ENCODE assay signal across 16 cellular contexts in genomic region chr3:100057716-100058575, GRCh38. TPM values are rescaled to one million over a fixed set of nuclear protein-coding genes. Genes with fewer than 3 reads are reported as not detected.
DNase-seq lines count a peak whose midpoint lies in the region; ATAC-seq, FAIRE-seq and TF ChIP-seq lines count a peak whose summit lies in the region.
"Had no signal": no experiment of that assay in that cellular context is flagged by ENCODE, and none has a peak within 500 bp of the region (broad histone marks: within the 10 kb centered on the region; RNA-seq: fewer than 3 reads in every experiment).

No MANE protein-coding gene starts in this region.

- H3K23ac ChIP-seq in IMR-90 (ENCODE audit: low read depth, low read length): no peak overlapping the region

- dilution Hi-C loops in IMR-90 (cut with HindIII; ENCODE audit: low sequenced_read_pairs, unreplicated experiment): no loop called here

- H3K9me3 ChIP-seq in IMR-90 (ENCODE audit: control insufficient read depth, insufficient read depth, low read length): no peaks in the 10 kb centered on the region
- no peaks in the 10 kb centered on the region for H3K9me3 ChIP-seq in SK-N-SH
- no peaks in the 10 kb centered on the region for H3K9me3 ChIP-seq in pancreas
- H3K9me3 ChIP-seq: adrenal gland had no signal

- intact Hi-C loops in IMR-90 (cut with micrococcal nuclease): no loop called here
- intact Hi-C loops in pancreas (cut with DNase I): no loop called here

- no peak overlapping the region for H3K27ac ChIP-seq in IMR-90 (ENCODE audit: insufficient read depth, low read length)
- H3K27ac ChIP-seq in SK-N-SH (ENCODE audit: low read depth in 2 of 2, low read length in 1 of 2): no peak overlapping the region
- no peak overlapping the region for H3K27ac ChIP-seq in pancreas
- H3K27ac ChIP-seq: adrenal gland had no signal

- in situ Hi-C loops in IMR-90 (cut with MboI; ENCODE audit: low sequenced_read_pairs): loop anchor here (25.0 kb wide), 2 partner anchors 96 to 196 kb away; no protein-coding TSS in a partner anchor

- H3K27me3 ChIP-seq in IMR-90 (ENCODE audit: control insufficient read depth, insufficient read depth, low read length): no peaks in the 10 kb centered on the region
- H3K27me3 ChIP-seq in SK-N-SH (ENCODE audit: insufficient read depth): no peaks in the 10 kb centered on the region
- H3K27me3 ChIP-seq in pancreas: no peaks in the 10 kb centered on the region
- H3K27me3 ChIP-seq: adrenal gland had no signal

- ATAC-seq in IMR-90 (ENCODE audit: low read depth): peak; percentile 55
- peak in 3 of 4 donors; percentile 31 to 63 (median 56) for ATAC-seq in pancreas
- ATAC-seq in GM19351 (IDR thresholded peaks at IDR 0.05; ENCODE audit: unreplicated experiment): no peak
- ATAC-seq: activated T-helper 17 cell treated with anti-CD3 and anti-CD28 coated beads, Interleukin-2, amount 50 U/mL, for 72 hours had no signal

- no peaks in the 10 kb centered on the region for H3K9me2 ChIP-seq in SK-N-SH

- H2BK120ac ChIP-seq in IMR-90 (ENCODE audit: low read depth, low read length): peak overlapping the region; percentile 9; the same call in 1 of the 2 replicates

- H3K9me1 ChIP-seq in IMR-90 (ENCODE audit: insufficient read depth, low read length): no peaks in the 10 kb centered on the region; the same call in 1 of the 2 replicates

- H4K20me1 ChIP-seq in IMR-90 (ENCODE audit: insufficient read depth, low read length) (no peaks in the 10 kb centered on the region), SK-N-SH (ENCODE audit: insufficient read depth) (no peaks in the 10 kb centered on the region)

- H3K18ac ChIP-seq in IMR-90 (ENCODE audit: low read depth, low read length): peak overlapping the region; percentile 83; the same call in 1 of the 2 replicates

- POLR2A ChIA-PET in IMR-90 (lab: Charles Lee; ENCODE audit: unreplicated experiment): interaction anchor here (0.6 kb wide), 2 partner anchors 181 to 196 kb away, joined by 3 to 4 read pairs; no protein-coding TSS in a partner anchor
- POLR2A ChIA-PET in SK-N-SH (lab: Yijun Ruan, JAX): no interaction called here

- H3K4me2 ChIP-seq in IMR-90 (ENCODE audit: low read depth, low read length): no peak overlapping the region
- H3K4me2 ChIP-seq in SK-N-SH: no peak overlapping the region

- TF ChIP-seq RAD21 in IMR-90 (IDR thresholded peaks at IDR 0.05; ENCODE audit: low read length): no peak
- TF ChIP-seq RAD21 in SK-N-SH (IDR thresholded peaks at IDR 0.05; ENCODE audit: low read length): no peak

- no peak for TF ChIP-seq EP300 in SK-N-SH (IDR thresholded peaks at IDR 0.05; ENCODE audit: borderline replicate concordance in 1 of 2, low read depth in 1 of 2, low read length in 1 of 2)

- H3K56ac ChIP-seq in IMR-90 (ENCODE audit: extremely low read depth, insufficient read depth, low read length): no peak overlapping the region

- TF ChIP-seq POLR2A in IMR-90 (IDR thresholded peaks at IDR 0.05; ENCODE audit: low read depth, low read length) (no peak), GM12892 (IDR thresholded peaks at IDR 0.05; ENCODE audit: low read depth, low read length) (no peak)

- peak overlapping the region; percentile 15; the same call in 1 of the 2 replicates for H4K5ac ChIP-seq in IMR-90 (ENCODE audit: low read depth, low read length)

- H4K8ac ChIP-seq in IMR-90 (ENCODE audit: low read depth in 2 of 2, low read length in 2 of 2): peak overlapping the region in 1 of 2 experiments; percentile 14; a peak in 1 of 4 replicates

- H3K79me2 ChIP-seq in SK-N-SH (ENCODE audit: insufficient read depth): no peaks in the 10 kb centered on the region

- H2AK9ac ChIP-seq in IMR-90 (replicated peaks; ENCODE audit: low read depth, low read length, poor library complexity): no peak overlapping the region

- no peak for FAIRE-seq in pancreas (lab: Jason Lieb, UNC)
- no peak for FAIRE-seq in GM12892 (lab: Jason Lieb, UNC)

- 100% methylated on average over 1 of the region's 8 CpGs; no CpG with 5 or more reads in 1 of the 2 experiments for WGBS in IMR-90 (ENCODE audit: extremely low coverage in 2 of 2, insufficient read length in 1 of 2), 2 experiments
- 91% methylated on average over 8 of the region's 8 CpGs for WGBS in SK-N-SH (ENCODE audit: low lambda C conversion rate)
- 86 to 91% methylated on average over 8 of the region's 8 CpGs for WGBS in pancreas, 2 donors

- BruUV-seq in IMR-90 (replicated peaks; lab: Mats Ljungman, UMichigan): no TSS peak

- CTCF ChIA-PET in IMR-90 (lab: Yijun Ruan, JAX): interaction anchor here (0.8 to 2.2 kb wide), 3 partner anchors 9 to 393 kb away, joined by 3 to 5 read pairs (median 3); no protein-coding TSS in a partner anchor
- CTCF ChIA-PET in SK-N-SH (lab: Yijun Ruan, JAX): interaction anchor here (0.8 to 5.4 kb wide), 5 partner anchors 11 to 226 kb away, joined by 3 to 33 read pairs (median 4); no protein-coding TSS in a partner anchor

- no peak overlapping the region for H2BK5ac ChIP-seq in IMR-90 (ENCODE audit: low read depth, low read length, poor library complexity, severe bottlenecking)

- H2AFZ ChIP-seq in IMR-90 (replicated peaks; ENCODE audit: low read length, poor library complexity): no peak overlapping the region
- no peak overlapping the region for H2AFZ ChIP-seq in SK-N-SH (ENCODE audit: low read depth)

- no peak overlapping the region for H4K91ac ChIP-seq in IMR-90 (ENCODE audit: insufficient read depth, low read depth, low read length)

- H3K36me3 ChIP-seq in IMR-90 (ENCODE audit: control insufficient read depth, insufficient read depth, low read length) (no peaks in the 10 kb centered on the region), SK-N-SH (replicated peaks in 1 of 2; ENCODE audit: control insufficient read depth in 1 of 2, insufficient read depth in 2 of 2, low read length in 1 of 2) (no peaks in the 10 kb centered on the region), pancreas (no peaks in the 10 kb centered on the region)
- H3K36me3 ChIP-seq: adrenal gland had no signal

- peak overlapping the region; percentile 26; the same call in 2 of the 3 replicates for H2BK15ac ChIP-seq in IMR-90 (ENCODE audit: low read depth, low read length)

- H3F3A ChIP-seq in SK-N-SH (replicated peaks; ENCODE audit: insufficient read depth): no peaks in the 10 kb centered on the region

- peak overlapping the region; percentile 10; the same call in 1 of the 2 replicates for H3K14ac ChIP-seq in IMR-90 (replicated peaks; ENCODE audit: low read depth, low read length)

- H3K4me1 ChIP-seq in IMR-90 (ENCODE audit: control insufficient read depth, insufficient read depth, low read length): peaks cover 7% of the 10 kb centered on the region
- H3K4me1 ChIP-seq in SK-N-SH (ENCODE audit: control insufficient read depth in 1 of 2, insufficient read depth in 2 of 2, low read depth in 1 of 2, low read length in 1 of 2): peaks cover 0 to 3% of the 10 kb centered on the region in 2 experiments; a peak in 1 of 4 replicates
- no peaks in the 10 kb centered on the region for H3K4me1 ChIP-seq in pancreas

- peak overlapping the region; percentile 36; the same call in 1 of the 2 replicates for H2BK20ac ChIP-seq in IMR-90 (ENCODE audit: low read depth, low read length)

- TF ChIP-seq CTCF in IMR-90 (conservative IDR thresholded peaks at IDR 0.05; ENCODE audit: low read depth, low read length) (no peak), SK-N-SH (IDR thresholded peaks at IDR 0.05) (0 out of 2 replicates have a peak, but pooled peaks have one; percentile 8), fibroblast of the aortic adventitia (IDR thresholded peaks at IDR 0.05; ENCODE audit: insufficient read depth, low read length) (peak; percentile 19), pancreas (IDR thresholded peaks at IDR 0.05) (no peak)

- H3K79me1 ChIP-seq in IMR-90 (ENCODE audit: low read depth in 1 of 2, low read length in 2 of 2): peaks cover 0 to 6% of the 10 kb centered on the region in 2 experiments; a peak in 1 of 4 replicates

- DNase-seq in IMR-90 (no peak), SK-N-SH (no peak), fibroblast of the aortic adventitia (ENCODE audit: low read depth) (peak; percentile 44), pancreas (no peak), NCI-H1092 (lab: John Stamatoyannopoulos, UW) (no peak), GM12892 (ENCODE audit: insufficient read length) (no peak)
- DNase-seq in activated CD4-positive, alpha-beta T cell treated with anti-CD3 and anti-CD28 coated beads for 1 hour: no peak
- DNase-seq: activated CD8-positive, alpha-beta memory T cell treated with anti-CD3 and anti-CD28 coated beads for 24 hours; adrenal gland; AML-193; NCI-H1105; NCI-H2171 treated with DMSO at 0.1 percent for 48 hours; NK-92 treated with Interleukin-12 subunit alpha and Interleukin-12 subunit beta, amount 100 ng/mL, for 24 hours; stimulated activated naive CD4-positive, alpha-beta T cell had no signal

- no peak overlapping the region for H3K4me3 ChIP-seq in IMR-90 (ENCODE audit: insufficient read depth, low read depth, low read length)
- no peak overlapping the region for H3K4me3 ChIP-seq in SK-N-SH (ENCODE audit: low read depth in 2 of 2, low read length in 1 of 2)
- H3K4me3 ChIP-seq in fibroblast of the aortic adventitia (ENCODE audit: low read depth, low read length): no peak overlapping the region
- H3K4me3 ChIP-seq in pancreas: no peak overlapping the region
- H3K4me3 ChIP-seq: adrenal gland had no signal

- H3K4ac ChIP-seq in IMR-90 (ENCODE audit: low read depth, low read length): no peak overlapping the region; the same call in 1 of the 2 replicates

- H3K9ac ChIP-seq in IMR-90 (ENCODE audit: low read depth, low read length): no peak overlapping the region
- H3K9ac ChIP-seq in SK-N-SH: no peak overlapping the region

- H2AK5ac ChIP-seq in IMR-90 (ENCODE audit: low read depth, low read length): no peak overlapping the region

TF ChIP-seq in IMR-90, 13 proteins besides CTCF, POLR2A, EP300 and RAD21 (continues in another document):
- TF ChIP-seq CHD1 (IDR thresholded peaks at IDR 0.05; ENCODE audit: low read depth, low read length) (no peak), CEBPB (IDR thresholded peaks at IDR 0.05; ENCODE audit: low read depth, low read length) (no peak), FOS (IDR thresholded peaks at IDR 0.05; ENCODE audit: low read depth, low read length) (no peak)

RNA-seq across cellular contexts. Expression of gene FILIP1L, which starts 56.4 kb away (rescaled TPM):
- total RNA-seq in IMR-90 (2012; rRNA removed) (19.9 and 21.1 TPM in 2 replicates), fibroblast of the aortic adventitia (ENCODE audit: low replicate concordance) (15.2 and 34.3 TPM in 2 replicates), pancreas (10 to 100 TPM; 12.5 to 37.7 (median 15.8) TPM)
- polyA plus RNA-seq in IMR-90 (2012; rRNA removed) (11.5 and 14.7 TPM in 2 replicates), SK-N-SH (2012; rRNA removed) (26.8 and 35.9 TPM in 2 replicates), pancreas (10 to 100 TPM; 13.6 to 19.0 TPM)
- 2.5 and 4.3 TPM in 2 replicates for polyA plus RNA-seq in IMR-90 (2012; cell fraction: cytosol; rRNA removed)
- polyA plus RNA-seq in IMR-90 (2012; cell fraction: nucleus; rRNA removed; ENCODE audit: low replicate concordance): 1.4 and 10.5 TPM in 2 replicates
- 32.0 and 36.4 TPM in 2 replicates for polyA plus RNA-seq in SK-N-SH (2012; cell fraction: cytosol; rRNA removed)
- 10.0 and 30.0 TPM in 2 replicates for polyA plus RNA-seq in SK-N-SH (2012; cell fraction: nucleus; rRNA removed)
- polyA plus RNA-seq in GM12892 (2012; ENCODE audit: missing spikeins): 2.6 TPM

Comparison
In these comparisons a context has a peak if more than half of its experiments do, and no peak if none do; other contexts are left out.
1. CTCF ChIP-seq: peak in SK-N-SH (single experiment) and fibroblast of the aortic adventitia (single experiment); none in IMR-90 (single experiment) and pancreas (0 of 4).